8 cellular contexts compared by ENCODE assay signal in genomic region chr14:90815817-90816662, GRCh38. TPM values are rescaled to one million over a fixed set of nuclear protein-coding genes. Genes with fewer than 3 reads are reported as not detected.
DNase-seq lines count a peak whose midpoint lies in the region; ATAC-seq and TF ChIP-seq lines count a peak whose summit lies in the region.

TSS of gene TTC7B (minus strand) at chr14:90816430. CDS start at chr14:90816295, 135 bp downstream.

- no peaks in the 10 kb centered on the region for H3K79me1 ChIP-seq in neuronal stem cell (ENCODE audit: low read depth, low read length)

- H2BK12ac ChIP-seq in neuronal stem cell (ENCODE audit: low read length): no peak within 1 kb of the TSS

- H3K18ac ChIP-seq in neuronal stem cell (ENCODE audit: low read length): peak within 1 kb of the TSS; percentile 93

- H3K4me1 ChIP-seq in neuronal stem cell (ENCODE audit: control insufficient read depth in 2 of 2, insufficient read depth in 1 of 2, low read depth in 1 of 2, low read length in 2 of 2): peaks cover 0 to 9% of the 10 kb centered on the region in 2 donors

- TF ChIP-seq CTCF in NB4 (IDR thresholded peaks at IDR 0.05; ENCODE audit: low read depth, low read length): no peak

- TF ChIP-seq POLR2A in NB4 (IDR thresholded peaks at IDR 0.05; ENCODE audit: extremely low read depth, insufficient read length): no peak

- H2BK5ac ChIP-seq in neuronal stem cell (ENCODE audit: low read length): no peak within 1 kb of the TSS

- H3K4me2 ChIP-seq in neuronal stem cell (ENCODE audit: insufficient read depth, low read length, poor library complexity, severe bottlenecking): peak within 1 kb of the TSS; percentile 62

- peak; percentile 56 for DNase-seq in ELR (ENCODE audit: low read depth)
- DNase-seq in NB4 (ENCODE audit: low read depth): peak; percentile 58
- peak; percentile 9 for DNase-seq in activated T-helper 9 cell treated with anti-CD3 and anti-CD28 coated beads, Interleukin-2, amount 50 U/mL, for 16 hours (ENCODE audit: low read depth)
- no peak for DNase-seq in glomerular endothelial cell (ENCODE audit: extremely low read depth, low read depth, low spot score)
- peak; percentile 51 for DNase-seq in neuronal stem cell (ENCODE audit: low spot score)

- H2BK120ac ChIP-seq in neuronal stem cell (ENCODE audit: low read depth, low read length): no peak within 1 kb of the TSS

- WGBS in neuronal stem cell (ENCODE audit: extremely low coverage in 2 of 2, insufficient read length in 2 of 2, insufficient replicate concordance in 1 of 2), 2 donors: no CpG with 5 or more reads among the region's 111 CpGs

- peaks cover 0 to 17% (median 4%) of the 10 kb centered on the region in 3 experiments for H3K27me3 ChIP-seq in neuronal stem cell (ENCODE audit: control insufficient read depth in 3 of 3, insufficient read depth in 3 of 3, low read depth in 1 of 3, low read length in 3 of 3)

- peak within 1 kb of the TSS; percentile 45 for H2BK15ac ChIP-seq in neuronal stem cell (ENCODE audit: low read length)

- H2AFZ ChIP-seq in neuronal stem cell (ENCODE audit: low read length): peak within 1 kb of the TSS; percentile 76

- peak within 1 kb of the TSS; percentile 26 for H3K4ac ChIP-seq in neuronal stem cell (ENCODE audit: low read length)

- ATAC-seq in GM21529 (IDR thresholded peaks at IDR 0.05; ENCODE audit: unreplicated experiment) (peak; percentile 71), GM18861 (IDR thresholded peaks at IDR 0.05; ENCODE audit: unreplicated experiment) (no peak), GM18858 (IDR thresholded peaks at IDR 0.05; ENCODE audit: unreplicated experiment) (no peak)

- H3K14ac ChIP-seq in neuronal stem cell (ENCODE audit: low read length): peak within 1 kb of the TSS; percentile 86

- H4K8ac ChIP-seq in neuronal stem cell (ENCODE audit: low read depth, low read length): peak within 1 kb of the TSS; percentile 29

- no peak within 1 kb of the TSS for H3K27ac ChIP-seq in neuronal stem cell (replicated peaks; ENCODE audit: low read length)

- H3K4me3 ChIP-seq in NB4 (ENCODE audit: low read depth, low read length) (peak within 1 kb of the TSS; percentile 59), neuronal stem cell (ENCODE audit: low read length in 2 of 2) (peak within 1 kb of the TSS; percentile 62 to 96)

- H3K36me3 ChIP-seq in neuronal stem cell (replicated peaks in 1 of 2; ENCODE audit: control insufficient read depth in 2 of 2, insufficient read depth in 2 of 2, low read length in 2 of 2): no peaks in the 10 kb centered on the region

- peak within 1 kb of the TSS; percentile 8 for H3K23ac ChIP-seq in neuronal stem cell (ENCODE audit: low read depth, low read length, poor library complexity)

- peak within 1 kb of the TSS; percentile 98 for H3K9ac ChIP-seq in neuronal stem cell (ENCODE audit: low read depth, low read length, poor library complexity)

- H2AK5ac ChIP-seq in neuronal stem cell (ENCODE audit: low read depth, low read length): peak within 1 kb of the TSS; percentile 94

- H4K91ac ChIP-seq in neuronal stem cell (ENCODE audit: low read depth, low read length, poor library complexity): no peak within 1 kb of the TSS

- no peaks in the 10 kb centered on the region for H3K9me3 ChIP-seq in neuronal stem cell (replicated peaks in 1 of 2; ENCODE audit: control insufficient read depth in 2 of 2, insufficient read depth in 1 of 2, low read depth in 1 of 2, low read length in 2 of 2)

RNA-seq across cellular contexts. Expression of gene TTC7B, which starts in this region (rescaled TPM):
- 66.7 and 83.7 TPM in 2 replicates for total RNA-seq in glomerular endothelial cell
- polyA plus RNA-seq in neuronal stem cell (2013, experiment 1 of 2): 27.7 TPM
- polyA plus RNA-seq in neuronal stem cell (2013, experiment 2 of 2): 26.3 TPM
